In genomic region chr18:11821208-11821607, GRCh38 we compare ENCODE assay signal across 1 cellular context.
A peak's percentile ranks its signal among the peaks of the same experiment; 100 is the strongest.
TF ChIP-seq lines count a peak whose summit lies in the region.

No MANE protein-coding gene starts in this region.

TF ChIP-seq in K562, 482 proteins besides CTCF, POLR2A, EP300 and RAD21:
- TF ChIP-seq RBM25 (IDR thresholded peaks at IDR 0.05; ENCODE audit: low read depth, low read length, severe bottlenecking) (peak; percentile 95), EZH2 (IDR thresholded peaks at IDR 0.05; ENCODE audit: borderline replicate concordance, low read depth, low read length) (no peak), BCOR (IDR thresholded peaks at IDR 0.05) (peak; percentile 87), ZFP36 (IDR thresholded peaks at IDR 0.05; ENCODE audit: low read depth, low read length, partially characterized antibody) (peak; percentile 39)
TF ChIP-seq in K562: peak in this region for 3.
